ENCODE assay signal across 1 cellular context in the genomic region with DNA sequence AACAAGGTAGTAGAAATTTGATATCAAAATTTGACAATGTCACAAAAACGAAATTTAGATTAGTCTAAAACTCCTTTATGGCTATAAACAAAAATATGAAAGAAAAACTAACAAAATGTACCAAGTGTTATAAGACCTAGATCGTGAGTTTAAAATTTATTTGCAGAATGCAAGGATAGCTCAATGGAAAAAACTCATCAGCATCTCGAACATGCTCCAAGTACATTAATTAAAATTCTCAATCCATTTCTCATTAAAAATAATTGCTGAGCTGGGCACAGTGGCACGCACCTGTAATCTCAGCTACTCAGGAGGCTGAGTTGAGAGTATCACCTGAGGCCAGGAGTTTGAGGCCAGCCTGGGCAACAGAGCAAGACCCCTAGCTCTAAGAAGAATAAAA.
TF ChIP-seq lines count a peak whose summit lies in the region.

No MANE protein-coding gene starts in this region.

TF ChIP-seq in GM12878, 131 proteins besides CTCF, POLR2A, EP300 and RAD21:
- no peak for TF ChIP-seq NRF1 (conservative IDR thresholded peaks at IDR 0.05; ENCODE audit: low read depth, low read length)
- TF ChIP-seq CBX5 (IDR thresholded peaks at IDR 0.05; ENCODE audit: low read depth), result 0 out of 2 replicates have a peak, but pooled peaks have one; percentile 29
